Comparison of ENCODE assay signal across 22 cellular contexts in the genomic region with DNA sequence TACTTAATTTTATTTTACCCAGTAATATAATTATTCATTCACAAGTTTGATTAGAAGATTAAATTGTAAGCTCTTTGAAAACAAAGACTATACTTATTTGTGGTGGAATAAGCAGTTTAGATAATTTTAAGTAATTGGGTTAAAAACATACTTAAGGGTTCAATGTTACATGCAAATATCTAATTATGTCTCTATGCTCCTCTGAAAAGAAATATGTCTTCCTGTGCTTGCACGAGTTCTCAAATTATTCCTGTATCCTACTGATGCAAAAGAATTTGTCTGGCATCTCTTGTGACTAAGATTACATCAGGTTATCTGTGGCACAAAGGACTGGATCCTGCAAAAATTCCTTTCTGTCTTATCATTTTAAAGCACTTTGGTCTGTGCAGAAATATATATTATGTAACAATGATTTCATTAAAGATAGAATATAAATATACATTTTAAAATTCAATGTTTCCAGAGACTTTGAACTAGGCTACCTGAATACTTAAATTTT.
"Had no signal": no experiment of that assay in that cellular context is flagged by ENCODE, and none has a peak within 500 bp of the region (broad histone marks: within the 10 kb centered on the region; RNA-seq: fewer than 3 reads in every experiment).

No MANE protein-coding gene starts in this region.

- H3K9me3 ChIP-seq: esophagus muscularis mucosa, lower lobe of right lung, mucosa of descending colon had no signal

- H3K4me2 ChIP-seq: hepatocyte had no signal

- ATAC-seq: foreskin keratinocyte; gastroesophageal sphincter; heart left ventricle; left cardiac atrium; left lung; left ventricle myocardium superior; lower lobe of right lung; mucosa of descending colon; naive thymus-derived CD8-positive, alpha-beta T cell had no signal

- H3K36me3 ChIP-seq: esophagus muscularis mucosa, gastroesophageal sphincter, heart left ventricle, left lung, lower lobe of right lung had no signal

- FAIRE-seq: endothelial cell of umbilical vein had no signal

- H2AFZ ChIP-seq: hepatocyte had no signal

- H3K27me3 ChIP-seq: esophagus muscularis mucosa, foreskin keratinocyte, gastroesophageal sphincter, heart left ventricle, hepatocyte, left lung had no signal

- H3K4me3 ChIP-seq: coronary artery, dorsolateral prefrontal cortex, esophagus muscularis mucosa, gastroesophageal sphincter, heart left ventricle, hepatocyte, left lung, lower lobe of right lung, mucosa of descending colon had no signal

- DNase-seq: dermis blood vessel endothelial cell; dorsolateral prefrontal cortex; effector CD4-positive, alpha-beta T cell; effector memory CD4-positive, alpha-beta T cell; foreskin keratinocyte; heart left ventricle; hypothalamus; immature natural killer cell; islet precursor cell; left cardiac atrium; left lung; left ventricle myocardium superior; lower lobe of right lung; mesenchymal stem cell; mucosa of descending colon; naive B cell; naive thymus-derived CD8-positive, alpha-beta T cell had no signal

- H3K4me1 ChIP-seq: esophagus muscularis mucosa, foreskin keratinocyte, gastroesophageal sphincter, heart left ventricle, left lung, lower lobe of right lung had no signal

- H3K27ac ChIP-seq: coronary artery, dorsolateral prefrontal cortex, esophagus muscularis mucosa, foreskin keratinocyte, gastroesophageal sphincter, heart left ventricle, hepatocyte, left lung, lower lobe of right lung had no signal

- H3K79me2 ChIP-seq: hepatocyte had no signal
